16 cellular contexts compared by ENCODE assay signal in the genomic region with DNA sequence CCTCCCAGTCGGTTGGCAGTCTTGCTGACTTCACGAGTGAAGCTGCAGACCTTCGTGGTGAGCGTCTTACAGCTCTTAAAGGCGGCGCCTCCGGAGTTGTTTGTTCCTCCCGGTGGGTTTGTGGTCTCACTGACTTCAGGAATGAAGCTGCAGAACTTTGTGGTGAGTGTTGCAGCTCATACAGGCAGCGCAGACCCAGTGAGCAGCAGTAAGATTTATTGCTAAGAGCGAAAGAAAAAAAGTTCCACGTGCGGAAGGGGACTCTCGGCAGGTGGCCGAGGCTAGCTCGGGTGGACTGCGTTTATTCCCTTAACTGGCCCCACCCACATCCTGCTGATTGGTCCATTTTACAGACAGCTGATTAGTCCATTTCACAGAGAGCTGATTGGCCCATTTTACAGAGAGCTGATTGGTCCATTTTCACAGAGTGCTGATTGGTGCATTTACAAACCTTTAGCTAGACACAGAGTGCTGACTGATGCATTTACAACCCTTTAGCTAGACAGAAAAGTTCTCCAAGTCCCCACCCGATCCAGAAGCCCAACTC.
"Had no signal": no experiment of that assay in that cellular context is flagged by ENCODE, and none has a peak within 500 bp of the region (broad histone marks: within the 10 kb centered on the region; RNA-seq: fewer than 3 reads in every experiment).

No MANE protein-coding gene starts in this region.

- H3K27me3 ChIP-seq: tibial artery, vagina had no signal

- H3K4me1 ChIP-seq: tibial artery, vagina had no signal

- ATAC-seq: activated CD4-positive, CD25-positive, alpha-beta regulatory T cell treated with anti-CD3 and anti-CD28 coated beads, Interleukin-2, amount 50 U/mL, for 24 hours; effector memory CD8-positive, alpha-beta T cell; left ventricle myocardium superior; natural killer cell; stimulated activated naive B cell treated with anti-CD40 and anti-IgM and Interleukin-4, amounts not matched to agents 10 μg/mL and 1 μg/mL and 100 μg/mL, for 72 hours had no signal

- H3K27ac ChIP-seq: tibial artery, vagina had no signal

- H3K36me3 ChIP-seq: tibial artery, vagina had no signal

- H3K9me3 ChIP-seq: tibial artery, vagina had no signal

- DNase-seq: activated CD8-positive, alpha-beta memory T cell treated with anti-CD3 and anti-CD28 coated beads, Interleukin-2, amount 50 U/mL, for 48 hours; activated naive CD4-positive, alpha-beta T cell; aorta; cerebellar nuclear complex; effector memory CD8-positive, alpha-beta T cell; foreskin melanocyte; kidney glomerular epithelial cell; left ventricle myocardium superior; mesenchymal stem cell; natural killer cell; posterior cingulate gyrus; stimulated activated CD4-positive, alpha-beta T cell treated with anti-CD3 and anti-CD28 coated beads, Interleukin-2, amount 100 ng/mL, for 48 hours; stimulated activated naive B cell treated with anti-CD40 and anti-IgM and Interleukin-4, amounts not matched to agents 10 μg/mL and 1 μg/mL and 100 μg/mL, for 72 hours; tibial artery had no signal

- H3K4me3 ChIP-seq: tibial artery, vagina had no signal
